ENCODE assay signal across 36 cellular contexts in genomic region chr18:45218436-45218835, GRCh38.
"Had no signal": no experiment of that assay in that cellular context is flagged by ENCODE, and none has a peak within 500 bp of the region (broad histone marks: within the 10 kb centered on the region; RNA-seq: fewer than 3 reads in every experiment).

No MANE protein-coding gene starts in this region.

- H3K27ac ChIP-seq: adrenal gland, body of pancreas, breast epithelium, SJSA1 had no signal

- H3K4me2 ChIP-seq: SK-N-SH had no signal

- H3K27ac Mint-ChIP-seq: activated CD4-positive, alpha-beta memory T cell treated with anti-CD3 and anti-CD28 coated beads for 36 hours; activated CD4-positive, alpha-beta T cell treated with anti-CD3 and anti-CD28 coated beads for 36 hours; activated CD4-positive, alpha-beta T cell treated with anti-CD3 and anti-CD28 coated beads, Interleukin-2, amount 10 ng/mL, durations not matched to agents 7 days and 5 days; activated naive CD4-positive, alpha-beta T cell treated with anti-CD3 and anti-CD28 coated beads for 36 hours; activated naive CD4-positive, alpha-beta T cell treated with anti-CD3 and anti-CD28 coated beads, Interleukin-2, amount 50 U/mL, for 72 hours; activated T-helper 1 cell treated with anti-CD3 and anti-CD28 coated beads, Interleukin-12 subunit alpha, Interleukin-12 subunit beta, Interleukin-2, Interleukin-4 antibody, amounts not matched to agents 30 ng/mL and 10 ng/mL and 1 ng/mL, durations not matched to agents 14 hours and 24 hours and 36 hours; T-helper 1 cell treated with Interleukin-12 subunit alpha and Interleukin-12 subunit beta and Interleukin-4 antibody, amounts not matched to agents 30 μg/mL and 1 μg/mL, for 36 hours; T-helper 2 cell treated with Interferon-gamma antibody and Interleukin-4, amounts not matched to agents 5 μg/mL and 100 μg/mL, for 36 hours; WTC11 had no signal

- H3K36me3 Mint-ChIP-seq: activated CD4-positive, alpha-beta memory T cell treated with anti-CD3 and anti-CD28 coated beads for 36 hours; activated naive CD4-positive, alpha-beta T cell treated with anti-CD3 and anti-CD28 coated beads, Interleukin-2, amount 50 U/mL, for 72 hours; WTC11 had no signal

- H3K9ac ChIP-seq: SK-N-SH had no signal

- H3K9me3 ChIP-seq: adrenal gland, body of pancreas, breast epithelium, MG63, SJSA1, SK-N-SH had no signal

- ATAC-seq: activated CD4-positive, alpha-beta T cell treated with anti-CD3 and anti-CD28 coated beads for 36 hours; activated CD4-positive, CD25-positive, alpha-beta regulatory T cell treated with anti-CD3 and anti-CD28 coated beads, Interleukin-2, amount 50 U/mL, for 24 hours; activated naive CD4-positive, alpha-beta T cell treated with anti-CD3 and anti-CD28 coated beads, Interleukin-2, amount 50 U/mL, for 72 hours; activated T-cell treated with anti-CD3 and anti-CD28 coated beads, Interleukin-2, amount 50 U/mL, for 4 hours; body of pancreas; Panc1; WTC11 had no signal

- H3K4me3 Mint-ChIP-seq: activated CD4-positive, alpha-beta memory T cell treated with anti-CD3 and anti-CD28 coated beads for 36 hours; activated CD4-positive, alpha-beta T cell treated with anti-CD3 and anti-CD28 coated beads for 36 hours; activated CD4-positive, alpha-beta T cell treated with anti-CD3 and anti-CD28 coated beads, Interleukin-2, amount 10 ng/mL, durations not matched to agents 7 days and 5 days; activated naive CD4-positive, alpha-beta T cell treated with anti-CD3 and anti-CD28 coated beads for 36 hours; activated T-cell treated with anti-CD3 and anti-CD28 coated beads, Interleukin-2, amount 50 U/mL, for 4 hours; activated T-helper 1 cell treated with anti-CD3 and anti-CD28 coated beads, Interleukin-12 subunit alpha, Interleukin-12 subunit beta, Interleukin-2, Interleukin-4 antibody, amounts not matched to agents 30 ng/mL and 10 ng/mL and 1 ng/mL, durations not matched to agents 14 hours and 24 hours and 36 hours; T-helper 1 cell treated with Interleukin-12 subunit alpha and Interleukin-12 subunit beta and Interleukin-4 antibody, amounts not matched to agents 30 μg/mL and 1 μg/mL, for 36 hours; T-helper 2 cell treated with Interferon-gamma antibody and Interleukin-4, amounts not matched to agents 5 μg/mL and 100 μg/mL, for 36 hours; WTC11 had no signal

- H3K9me3 Mint-ChIP-seq: activated CD4-positive, alpha-beta memory T cell treated with anti-CD3 and anti-CD28 coated beads for 36 hours; activated CD4-positive, alpha-beta T cell treated with anti-CD3 and anti-CD28 coated beads, Interleukin-2, amount 10 ng/mL, durations not matched to agents 7 days and 5 days; activated naive CD4-positive, alpha-beta T cell treated with anti-CD3 and anti-CD28 coated beads for 36 hours; activated naive CD4-positive, alpha-beta T cell treated with anti-CD3 and anti-CD28 coated beads, Interleukin-2, amount 50 U/mL, for 72 hours; activated T-cell treated with anti-CD3 and anti-CD28 coated beads, Interleukin-2, amount 50 U/mL, for 4 hours; activated T-helper 1 cell treated with anti-CD3 and anti-CD28 coated beads, Interleukin-12 subunit alpha, Interleukin-12 subunit beta, Interleukin-2, Interleukin-4 antibody, amounts not matched to agents 30 ng/mL and 10 ng/mL and 1 ng/mL, durations not matched to agents 14 hours and 24 hours and 36 hours; T-helper 1 cell treated with Interleukin-12 subunit alpha and Interleukin-12 subunit beta and Interleukin-4 antibody, amounts not matched to agents 30 μg/mL and 1 μg/mL, for 36 hours; T-helper 2 cell treated with Interferon-gamma antibody and Interleukin-4, amounts not matched to agents 5 μg/mL and 100 μg/mL, for 36 hours had no signal

- H3K4me1 Mint-ChIP-seq: activated CD4-positive, alpha-beta T cell treated with anti-CD3 and anti-CD28 coated beads for 36 hours; activated CD4-positive, alpha-beta T cell treated with anti-CD3 and anti-CD28 coated beads, Interleukin-2, amount 10 ng/mL, durations not matched to agents 7 days and 5 days had no signal

- H3K4me1 ChIP-seq: adrenal gland, breast epithelium, SJSA1 had no signal

- DNase-seq: activated CD4-positive, alpha-beta memory T cell treated with anti-CD3 and anti-CD28 coated beads for 36 hours; activated CD4-positive, alpha-beta T cell treated with anti-CD3 and anti-CD28 coated beads for 36 hours; activated CD4-positive, alpha-beta T cell treated with anti-CD3 and anti-CD28 coated beads, Interleukin-2, amount 10 ng/mL, durations not matched to agents 7 days and 5 days; activated CD8-positive, alpha-beta memory T cell treated with anti-CD3 and anti-CD28 coated beads, Interleukin-2, amount 50 U/mL, for 4 hours; activated gamma-delta T cell treated with Interleukin-2 at 50 U/mL for 16 hours; activated naive CD4-positive, alpha-beta T cell treated with anti-CD3 and anti-CD28 coated beads for 36 hours; activated T-cell treated with anti-CD3 and anti-CD28 coated beads for 4 hours; activated T-cell treated with anti-CD3 and anti-CD28 coated beads, Interleukin-2, amount 50 U/mL, for 4 hours; adrenal gland; body of pancreas; Karpas-422; KBM-7; MG63; NCI-H1048; NCI-H1105 treated with DMSO at 0.1 percent for 48 hours; NCI-H1436; NCI-H1694; NCI-H1930; NCI-H2081 treated with DMSO at 0.1 percent for 48 hours; NCI-H226; NCI-H446 treated with DMSO at 0.1 percent for 48 hours; NCI-H524; NCI-H69; NCI-H82; RPMI8226; SHP77 treated with DMSO at 0.1 percent for 48 hours; SK-N-SH had no signal

- H3K36me3 ChIP-seq: adrenal gland, breast epithelium, MG63, SJSA1 had no signal

- H3K4me3 ChIP-seq: adrenal gland, body of pancreas, breast epithelium, MG63, SJSA1 had no signal

- H3K27me3 ChIP-seq: adrenal gland, body of pancreas, breast epithelium, MG63, SJSA1 had no signal
